Comparison of ENCODE assay signal across 7 cellular contexts in the genomic region with DNA sequence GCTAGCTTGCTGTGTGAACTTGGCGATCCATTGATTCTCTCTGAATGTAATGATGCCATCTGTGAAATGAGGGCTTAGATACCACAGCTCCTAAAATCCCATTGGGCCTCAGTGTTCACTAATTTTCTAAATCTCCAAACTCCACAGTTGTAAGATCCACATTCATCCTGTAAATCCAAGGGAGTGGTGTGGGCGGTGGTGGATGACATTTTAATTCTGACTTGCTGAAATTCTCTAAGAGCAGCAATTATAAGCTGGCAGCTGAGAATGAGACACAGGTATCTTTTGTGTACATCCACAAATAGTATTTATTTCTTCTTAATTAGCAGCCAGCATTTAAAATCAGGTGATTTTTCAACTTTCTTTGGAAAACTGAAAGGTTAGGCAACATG.
"Had no signal": no experiment of that assay in that cellular context is flagged by ENCODE, and none has a peak within 500 bp of the region (broad histone marks: within the 10 kb centered on the region; RNA-seq: fewer than 3 reads in every experiment).

No MANE protein-coding gene starts in this region.

- H3K9me3 ChIP-seq: HAP-1 had no signal

- H3K9me3 Mint-ChIP-seq: HFFc6 had no signal

- H3K4me1 ChIP-seq: HAP-1 had no signal

- H3K36me3 ChIP-seq: HAP-1 had no signal

- H3K4me3 Mint-ChIP-seq: HFFc6 had no signal

- H3K4me3 ChIP-seq: HAP-1, K562 had no signal

- H3K27ac Mint-ChIP-seq: HFFc6 had no signal

- ATAC-seq: HCT116 had no signal

- DNase-seq: GOT3, H7, HFFc6, IMR-90 had no signal
